ENCODE assay signal across 23 cellular contexts in genomic region chr2:172261292-172261691, GRCh38.
DNase-seq lines count a peak whose midpoint lies in the region; ATAC-seq and TF ChIP-seq lines count a peak whose summit lies in the region.
"Had no signal": no experiment of that assay in that cellular context is flagged by ENCODE, and none has a peak within 500 bp of the region (broad histone marks: within the 10 kb centered on the region; RNA-seq: fewer than 3 reads in every experiment).

No MANE protein-coding gene starts in this region.

- H2AFZ ChIP-seq in GM23248 (peak overlapping the region; percentile 21; the same call in 1 of the 2 replicates), osteoblast (ENCODE audit: low read length) (no peak overlapping the region)

- peaks cover 20% of the 10 kb centered on the region for H3K4me1 ChIP-seq in GM23248 (ENCODE audit: insufficient read depth)
- H3K4me1 ChIP-seq in RWPE2 (ENCODE audit: insufficient read depth, poor library complexity, severe bottlenecking), result peaks cover 18% of the 10 kb centered on the region
- peaks cover 0 to 29% (median 5%) of the 10 kb centered on the region in 3 donors for H3K4me1 ChIP-seq in esophagus squamous epithelium
- peaks cover 9% of the 10 kb centered on the region for H3K4me1 ChIP-seq in osteoblast (ENCODE audit: insufficient read depth, low read length)
- H3K4me1 ChIP-seq in Peyer's patch, result no peaks in the 10 kb centered on the region
- H3K4me1 ChIP-seq: body of pancreas, transverse colon had no signal

- H3K27me3 ChIP-seq in GM23248 (replicated peaks; ENCODE audit: insufficient read depth), result no peaks in the 10 kb centered on the region
- no peaks in the 10 kb centered on the region for H3K27me3 ChIP-seq in RWPE2 (ENCODE audit: insufficient read depth, poor library complexity, severe bottlenecking)
- no peaks in the 10 kb centered on the region for H3K27me3 ChIP-seq in esophagus squamous epithelium
- H3K27me3 ChIP-seq in osteoblast (ENCODE audit: insufficient read depth, low read length), result no peaks in the 10 kb centered on the region
- H3K27me3 ChIP-seq in Peyer's patch, result no peaks in the 10 kb centered on the region
- H3K27me3 ChIP-seq: body of pancreas, ovary, transverse colon had no signal

- H3K4me3 ChIP-seq in GM23248 (no peak overlapping the region), RWPE2 (ENCODE audit: severe bottlenecking) (no peak overlapping the region), esophagus squamous epithelium (no peak overlapping the region), osteoblast (ENCODE audit: insufficient read depth, low read length) (no peak overlapping the region), Peyer's patch (no peak overlapping the region)
- H3K4me3 ChIP-seq: body of pancreas, ovary, transverse colon had no signal

- H3K36me3 ChIP-seq in GM23248 (ENCODE audit: low read depth) (no peaks in the 10 kb centered on the region), RWPE2 (ENCODE audit: low read depth) (no peaks in the 10 kb centered on the region), esophagus squamous epithelium (no peaks in the 10 kb centered on the region), osteoblast (ENCODE audit: insufficient read depth, low read length) (no peaks in the 10 kb centered on the region), Peyer's patch (no peaks in the 10 kb centered on the region)
- H3K36me3 ChIP-seq: ovary, transverse colon had no signal

- H3K4me2 ChIP-seq in GM23248 (ENCODE audit: unreplicated experiment), result peak overlapping the region; percentile 32
- H3K4me2 ChIP-seq in osteoblast (ENCODE audit: insufficient read depth, low read length), result no peak overlapping the region

- in situ Hi-C loops in GM23248 (cut with MboI), result no loop called here

- intact Hi-C loops in esophagus squamous epithelium (cut with DNase I), result no loop called here

- DNase-seq in GM23248, result peak; percentile 40
- no peak for DNase-seq in RWPE2 (ENCODE audit: low spot score)
- DNase-seq in esophagus squamous epithelium (lab: John Stamatoyannopoulos, UW), result no peak
- DNase-seq in osteoblast (ENCODE audit: insufficient read length, low spot score, missing footprints), result peak; percentile 29
- DNase-seq in anterior cingulate cortex (lab: John Stamatoyannopoulos, UW), result no peak
- no peak for DNase-seq in Peyer's patch
- DNase-seq in inferior parietal cortex (ENCODE audit: extremely low spot score), result no peak
- no peak for DNase-seq in foreskin melanocyte
- DNase-seq: activated CD4-positive, alpha-beta T cell treated with anti-CD3 and anti-CD28 coated beads, Interleukin-2, amount 10 ng/mL, durations not matched to agents 24 days and 14 days; activated T-cell treated with anti-CD3 and anti-CD28 coated beads, Interleukin-2, amount 50 U/mL, for 48 hours; body of pancreas; CD8-positive, alpha-beta T cell; DMS 273 treated with DMSO at 0.1 percent for 48 hours; erythroblast; islet precursor cell; midbrain; NCI-H1105; NCI-H1930; ovary; stimulated activated CD4-positive, alpha-beta T cell treated with anti-CD3 and anti-CD28 coated beads, Interleukin-2, amount 100 ng/mL, for 24 hours; transverse colon had no signal

- ATAC-seq in RWPE2 (ENCODE audit: low read depth), result peak; percentile 97
- ATAC-seq: body of pancreas; CD8-positive, alpha-beta T cell; natural killer cell treated with Interleukin-12 subunit alpha and Interleukin-12 subunit beta and Interleukin-15 and Interleukin-18, amount 100 ng/mL, for 72 hours had no signal

- H3K9me2 ChIP-seq in GM23248 (ENCODE audit: insufficient read depth), result no peaks in the 10 kb centered on the region

- no peaks in the 10 kb centered on the region for H3F3A ChIP-seq in GM23248 (ENCODE audit: insufficient read depth)

- 80 to 94% methylated on average over 1 of the region's 1 CpG for WGBS in GM23248 (ENCODE audit: low coverage in 1 of 2, low lambda C conversion rate in 2 of 2, missing lambda C conversion rate in 2 of 2), 2 experiments
- WGBS in esophagus squamous epithelium, 2 donors, result 26 to 27% methylated on average over 1 of the region's 1 CpG

- H3K79me2 ChIP-seq in GM23248 (ENCODE audit: insufficient read depth), result no peaks in the 10 kb centered on the region
- no peaks in the 10 kb centered on the region for H3K79me2 ChIP-seq in osteoblast (ENCODE audit: insufficient read depth, low read length)

- no peaks in the 10 kb centered on the region for H3K9me3 ChIP-seq in GM23248 (ENCODE audit: low read depth)
- peaks cover 5% of the 10 kb centered on the region for H3K9me3 ChIP-seq in RWPE2 (ENCODE audit: severe bottlenecking)
- no peaks in the 10 kb centered on the region for H3K9me3 ChIP-seq in esophagus squamous epithelium
- H3K9me3 ChIP-seq in osteoblast (ENCODE audit: low read depth, low read length), result no peaks in the 10 kb centered on the region
- no peaks in the 10 kb centered on the region for H3K9me3 ChIP-seq in Peyer's patch
- H3K9me3 ChIP-seq: body of pancreas, ovary, transverse colon had no signal

- TF ChIP-seq CTCF in RWPE2 (IDR thresholded peaks at IDR 0.05; ENCODE audit: poor library complexity, severe bottlenecking), result no peak
- TF ChIP-seq CTCF in esophagus squamous epithelium (IDR thresholded peaks at IDR 0.05), result no peak
- no peak for TF ChIP-seq CTCF in osteoblast (IDR thresholded peaks at IDR 0.05; ENCODE audit: extremely low read depth, low read depth, low read length)
- TF ChIP-seq CTCF in Peyer's patch (IDR thresholded peaks at IDR 0.05), result no peak

- no peak overlapping the region for H3K27ac ChIP-seq in GM23248
- H3K27ac ChIP-seq in RWPE2 (ENCODE audit: poor library complexity, severe bottlenecking), result peak overlapping the region; percentile 91
- peak overlapping the region in 3 of 4 donors; percentile 66 to 75 (median 75) for H3K27ac ChIP-seq in esophagus squamous epithelium
- no peak overlapping the region for H3K27ac ChIP-seq in osteoblast (ENCODE audit: low read depth, low read length)
- H3K27ac ChIP-seq in Peyer's patch, result no peak overlapping the region
- H3K27ac ChIP-seq: body of pancreas, ovary, transverse colon, VCaP had no signal

- no peaks in the 10 kb centered on the region for H4K20me1 ChIP-seq in GM23248 (ENCODE audit: insufficient read depth)
- no peaks in the 10 kb centered on the region for H4K20me1 ChIP-seq in osteoblast (ENCODE audit: insufficient read depth, low read length)

- TF ChIP-seq POLR2A in esophagus squamous epithelium (IDR thresholded peaks at IDR 0.05) (no peak), Peyer's patch (IDR thresholded peaks at IDR 0.05) (no peak)

- H3K9ac ChIP-seq in GM23248, result no peak overlapping the region

Comparison
In these comparisons a context has a peak if more than half of its experiments do, and no peak if none do; other contexts are left out.
1. DNase-seq: peak in GM23248 (single experiment) and osteoblast (single experiment); none in RWPE2 (single experiment), esophagus squamous epithelium (single experiment), anterior cingulate cortex (0 of 58), Peyer's patch (0 of 3), inferior parietal cortex (single experiment) and foreskin melanocyte (single experiment).
2. H3K27ac ChIP-seq: peak in RWPE2 (single experiment) and esophagus squamous epithelium (3 of 4); none in GM23248 (single experiment), osteoblast (single experiment) and Peyer's patch (0 of 4).